Comparison of ENCODE assay signal across 8 cellular contexts in genomic region chr22:38927033-38927789, GRCh38. TPM values are rescaled to one million over a fixed set of nuclear protein-coding genes. Genes with fewer than 3 reads are reported as not detected.
DNase-seq lines count a peak whose midpoint lies in the region; ATAC-seq, FAIRE-seq and TF ChIP-seq lines count a peak whose summit lies in the region.

No MANE protein-coding gene starts in this region.

- no peak for FAIRE-seq in kidney (lab: Jason Lieb, UNC)

- no peaks in the 10 kb centered on the region for H3K9me3 ChIP-seq in kidney (ENCODE audit: control insufficient read depth in 1 of 2, low read length in 2 of 2)

- intact Hi-C loops in kidney (cut with DNase I), result no loop called here

- CTCF ChIA-PET in BJ (lab: Yijun Ruan, JAX), result interaction anchor here (0.6 to 5.1 kb wide), 20 partner anchors 8 to 1149 kb away, joined by 3 to 50 read pairs (median 4); partner anchors contain the start of gene CBX6

- H3K9ac ChIP-seq in kidney (ENCODE audit: low read length in 2 of 2), result no peak overlapping the region

- H3K27ac ChIP-seq in kidney (ENCODE audit: low read depth in 2 of 2, low read length in 2 of 2), result no peak overlapping the region

- DNase-seq in BJ (ENCODE audit: low read depth), result no peak
- DNase-seq in HT-29 (ENCODE audit: low spot score), result peak; percentile 56
- peak; percentile 30 for DNase-seq in cerebellum (ENCODE audit: low spot score)
- peak; percentile 90 for DNase-seq in kidney
- peak; percentile 75 for DNase-seq in stimulated activated CD4-positive, alpha-beta T cell treated with anti-CD3 and anti-CD28 coated beads, Interleukin-15, amount 100 ng/mL, for 24 hours

- TF ChIP-seq CTCF in BJ (IDR thresholded peaks at IDR 0.05; ENCODE audit: insufficient read depth, low read depth, low read length) (peak; percentile 88), WI38 (IDR thresholded peaks at IDR 0.05; ENCODE audit: low read depth, low read length) (peak; percentile 66), kidney (IDR thresholded peaks at IDR 0.05; ENCODE audit: borderline replicate concordance, extremely low read depth, insufficient read depth) (peak; percentile 67)

- POLR2A ChIA-PET in BJ (lab: Charles Lee), result no interaction called here

- H3K4me1 ChIP-seq in kidney (ENCODE audit: control insufficient read depth in 1 of 2, insufficient read depth in 1 of 2, low read depth in 1 of 2, low read length in 2 of 2), result peaks cover 10 to 13% of the 10 kb centered on the region in 2 donors

- ATAC-seq in HG03159 (IDR thresholded peaks at IDR 0.05; ENCODE audit: unreplicated experiment) (no peak), HG03571 (IDR thresholded peaks at IDR 0.05; ENCODE audit: unreplicated experiment) (no peak)

- peaks cover 2% of the 10 kb centered on the region; the same call in 1 of the 2 replicates for H3K27me3 ChIP-seq in BJ (ENCODE audit: control insufficient read depth, insufficient read depth, low read length)

- H3K4me3 ChIP-seq in BJ (ENCODE audit: low read depth, low read length) (peak overlapping the region; percentile 18), WI38 (ENCODE audit: low read depth, low read length) (no peak overlapping the region), kidney (ENCODE audit: low read length in 2 of 2) (peak overlapping the region; percentile 39 to 45)

- H3K36me3 ChIP-seq in BJ (ENCODE audit: control insufficient read depth, insufficient read depth, low read length) (no peaks in the 10 kb centered on the region), kidney (ENCODE audit: control insufficient read depth in 1 of 2, insufficient read depth in 2 of 2, low read length in 2 of 2) (no peaks in the 10 kb centered on the region)

RNA-seq across cellular contexts. Expression of gene APOBEC3A, which starts 30.2 kb away (rescaled TPM):
- not detected in 2 replicates for polyA plus RNA-seq in BJ (2011; rRNA removed)
- not detected in 2 replicates for polyA minus RNA-seq in BJ (2011; rRNA and poly(A)+ RNA removed)
- total RNA-seq in HT-29 (2014; rRNA removed; shearing (Covaris generic)), result not detected in 2 replicates
- not detected for total RNA-seq in cerebellum
- 1.2 TPM for total RNA-seq in kidney
- polyA plus RNA-seq in kidney (ENCODE audit: insufficient read depth, low read depth, low replicate concordance), result not detected

RNA-seq across cellular contexts. Expression of gene APOBEC3B, which starts 54.9 kb away (rescaled TPM):
- polyA plus RNA-seq in BJ (2011; rRNA removed) (14.2 and 16.0 TPM in 2 replicates), kidney (ENCODE audit: insufficient read depth, low read depth, low replicate concordance) (1.0 TPM)
- 6.7 and 10.0 TPM in 2 replicates for polyA minus RNA-seq in BJ (2011; rRNA and poly(A)+ RNA removed)
- 3.2 and 5.5 TPM in 2 replicates for total RNA-seq in HT-29 (2014; rRNA removed; shearing (Covaris generic))
- total RNA-seq in cerebellum (not detected), kidney (2.7 TPM)

RNA-seq across cellular contexts. Expression of gene CBX6, which starts 55.2 kb away (rescaled TPM):
- polyA plus RNA-seq in BJ (2011; rRNA removed), result 15.4 and 21.9 TPM in 2 replicates
- 61.1 and 63.9 TPM in 2 replicates for polyA minus RNA-seq in BJ (2011; rRNA and poly(A)+ RNA removed)
- total RNA-seq in HT-29 (2014; rRNA removed; shearing (Covaris generic)), result 10.8 and 12.3 TPM in 2 replicates
- total RNA-seq in cerebellum, result 27.4 TPM
- 113 TPM for total RNA-seq in kidney
- polyA plus RNA-seq in kidney (ENCODE audit: insufficient read depth, low read depth, low replicate concordance), result 24.9 TPM
